Comparison of ENCODE assay signal across 29 cellular contexts in genomic region chr3:3071136-3071535, GRCh38. TPM values are rescaled to one million over a fixed set of nuclear protein-coding genes. Genes with fewer than 3 reads are reported as not detected.
DNase-seq lines count a peak whose midpoint lies in the region; ATAC-seq and TF ChIP-seq lines count a peak whose summit lies in the region.
"Had no signal": no experiment of that assay in that cellular context is flagged by ENCODE, and none has a peak within 500 bp of the region (broad histone marks: within the 10 kb centered on the region; RNA-seq: fewer than 3 reads in every experiment).

No MANE protein-coding gene starts in this region.

- DNase-seq in GM23338 (ENCODE audit: low spot score) (no peak), NCI-H146 treated with DMSO at 0.1 percent for 48 hours (lab: John Stamatoyannopoulos, UW; ENCODE audit: unreplicated experiment) (peak; percentile 50), NCI-H82 treated with DMSO at 0.1 percent for 48 hours (lab: John Stamatoyannopoulos, UW; ENCODE audit: unreplicated experiment) (peak; percentile 66), neural progenitor cell (ENCODE audit: low spot score) (peak; percentile 34), islet precursor cell (no peak), HuH-7 (ENCODE audit: low spot score) (no peak), OCI-M2 (lab: John Stamatoyannopoulos, UW; ENCODE audit: unreplicated experiment) (no peak)
- DNase-seq: C1 segment of cervical spinal cord; CD4-positive, alpha-beta memory T cell; COR-L47; DMS79; Kasumi-1; NCI-H1105; NCI-H1436 treated with DMSO at 0.1 percent for 48 hours; NCI-H2029; NCI-H2227 treated with DMSO at 0.1 percent for 48 hours; NCI-H510A; NK-92 treated with Interleukin-12 subunit alpha and Interleukin-12 subunit beta, amount 100 ng/mL, for 24 hours; PC-9; T-helper 1 cell had no signal

- H3K9me2 ChIP-seq in GM23338 (ENCODE audit: insufficient read depth), result no peaks in the 10 kb centered on the region

- TF ChIP-seq CTCF in GM23338 (conservative IDR thresholded peaks at IDR 0.05; ENCODE audit: low read depth in 2 of 2), result no peak
- TF ChIP-seq CTCF in neural progenitor cell (IDR thresholded peaks at IDR 0.05), result no peak

- no peaks in the 10 kb centered on the region for H3K79me2 ChIP-seq in GM23338 (replicated peaks; ENCODE audit: insufficient read depth)
- no peaks in the 10 kb centered on the region for H3K79me2 ChIP-seq in neural progenitor cell (ENCODE audit: low read depth)

- H3K4me1 ChIP-seq in GM23338 (ENCODE audit: insufficient read depth) (no peaks in the 10 kb centered on the region), neural progenitor cell (no peaks in the 10 kb centered on the region)
- H3K4me1 ChIP-seq: SJSA1 had no signal

- no peaks in the 10 kb centered on the region for H3K27me3 ChIP-seq in GM23338 (ENCODE audit: insufficient read depth)
- no peaks in the 10 kb centered on the region for H3K27me3 ChIP-seq in neural progenitor cell
- H3K27me3 ChIP-seq: SJSA1 had no signal

- no peak overlapping the region for H3K27ac ChIP-seq in GM23338 (ENCODE audit: low read depth)
- H3K27ac ChIP-seq in neural progenitor cell, result no peak overlapping the region
- H3K27ac ChIP-seq: PC-9, SJSA1 had no signal

- peaks cover 30% of the 10 kb centered on the region; the same call in 2 of the 3 replicates for H3K36me3 Mint-ChIP-seq in GM23338 (ENCODE audit: low read depth)
- H3K36me3 Mint-ChIP-seq in neural progenitor cell, result no peaks in the 10 kb centered on the region

- H3K4me3 Mint-ChIP-seq in GM23338 (no peak overlapping the region), neural progenitor cell (no peak overlapping the region)
- H3K4me3 Mint-ChIP-seq: CD4-positive, alpha-beta memory T cell; T-helper 2 cell treated with Interferon-gamma antibody and Interleukin-4, amounts not matched to agents 5 μg/mL and 100 μg/mL, for 36 hours had no signal

- peak overlapping the region; percentile 43; the same call in 1 of the 2 replicates for H2AFZ ChIP-seq in GM23338
- H2AFZ ChIP-seq in neural progenitor cell (replicated peaks), result no peak overlapping the region
- H2AFZ ChIP-seq: PC-9 had no signal

- no peak for ATAC-seq in GM23338
- ATAC-seq: HepG2, K562, Right ventricle myocardium inferior had no signal

- H3K4me2 ChIP-seq in GM23338 (no peak overlapping the region), neural progenitor cell (no peak overlapping the region)
- H3K4me2 ChIP-seq: PC-9 had no signal

- no peak overlapping the region for H3K9ac ChIP-seq in neural progenitor cell

- H3K4me1 Mint-ChIP-seq in GM23338 (no peaks in the 10 kb centered on the region), neural progenitor cell (no peaks in the 10 kb centered on the region)
- H3K4me1 Mint-ChIP-seq: CD4-positive, alpha-beta memory T cell had no signal

- H3K27me3 Mint-ChIP-seq in GM23338 (ENCODE audit: insufficient read depth, low read depth, poor library complexity) (peaks cover 2% of the 10 kb centered on the region), neural progenitor cell (ENCODE audit: insufficient read depth, low read depth) (peaks cover 2% of the 10 kb centered on the region)
- H3K27me3 Mint-ChIP-seq: CD4-positive, alpha-beta memory T cell had no signal

- H3K9me3 ChIP-seq in neural progenitor cell (ENCODE audit: low read depth), result no peaks in the 10 kb centered on the region
- H3K9me3 ChIP-seq: SJSA1 had no signal

- no peaks in the 10 kb centered on the region for H3F3A ChIP-seq in GM23338 (replicated peaks; ENCODE audit: low read depth)
- H3F3A ChIP-seq in neural progenitor cell (ENCODE audit: low read depth), result no peaks in the 10 kb centered on the region

- H3K36me3 ChIP-seq in GM23338 (ENCODE audit: insufficient read depth), result no peaks in the 10 kb centered on the region
- no peaks in the 10 kb centered on the region for H3K36me3 ChIP-seq in neural progenitor cell
- H3K36me3 ChIP-seq: SJSA1 had no signal

- H3K4me3 ChIP-seq in GM23338 (no peak overlapping the region), neural progenitor cell (no peak overlapping the region)
- H3K4me3 ChIP-seq: K562, PC-9, SJSA1 had no signal

- H3K27ac Mint-ChIP-seq in GM23338 (no peak overlapping the region), neural progenitor cell (no peak overlapping the region)
- H3K27ac Mint-ChIP-seq: CD4-positive, alpha-beta memory T cell; T-helper 2 cell treated with Interferon-gamma antibody and Interleukin-4, amounts not matched to agents 5 μg/mL and 100 μg/mL, for 36 hours had no signal

- H3K9me3 Mint-ChIP-seq in GM23338, result peaks cover 100% of the 10 kb centered on the region
- H3K9me3 Mint-ChIP-seq in neural progenitor cell, result no peaks in the 10 kb centered on the region
- H3K9me3 Mint-ChIP-seq: T-helper 2 cell treated with Interferon-gamma antibody and Interleukin-4, amounts not matched to agents 5 μg/mL and 100 μg/mL, for 36 hours had no signal

- no peaks in the 10 kb centered on the region for H4K20me1 ChIP-seq in GM23338 (replicated peaks; ENCODE audit: insufficient read depth)
- H4K20me1 ChIP-seq in neural progenitor cell (ENCODE audit: low read depth), result no peaks in the 10 kb centered on the region

TF ChIP-seq in GM23338, 12 proteins besides CTCF, POLR2A, EP300 and RAD21 (continues in another document):
- TF ChIP-seq NANOG (IDR thresholded peaks at IDR 0.05; ENCODE audit: borderline replicate concordance), result no peak
- TF ChIP-seq ZNF462 (CRISPR knock-in tag; IDR thresholded peaks at IDR 0.05), result no peak
- TF ChIP-seq ZNF331 (CRISPR knock-in tag; IDR thresholded peaks at IDR 0.05; ENCODE audit: low read depth), result no peak

RNA-seq across cellular contexts. Expression of gene IL5RA, which starts 39.0 kb away (rescaled TPM):
- total RNA-seq in GM23338 (2014; rRNA removed; shearing (Covaris generic)), result 0.31 TPM in 1 of 2 replicates, not detected in the other
- not detected in 2 replicates for polyA plus RNA-seq in GM23338 (2016; fragmentation: Nextera tagmentation; extraction: Ambion mirVana)
- not detected in 2 replicates for total RNA-seq in neural progenitor cell (ENCODE audit: low replicate concordance)
- total RNA-seq: A673, HepG2, HT1080, M059J, PC-9, RPMI7951, SJSA1 had no signal
- polyA plus RNA-seq: HepG2 had no signal

RNA-seq across cellular contexts. Expression of gene TRNT1, which starts 55.6 kb away (rescaled TPM):
- 33.9 and 42.8 TPM in 2 replicates for total RNA-seq in GM23338 (2014; rRNA removed; shearing (Covaris generic))
- 25.2 and 36.4 TPM in 2 replicates for polyA plus RNA-seq in GM23338 (2016; fragmentation: Nextera tagmentation; extraction: Ambion mirVana)
- total RNA-seq in neural progenitor cell (ENCODE audit: low replicate concordance), result 26.5 and 38.8 TPM in 2 replicates

Comparison
In these comparisons a context has a peak if more than half of its experiments do, and no peak if none do; other contexts are left out.
1. DNase-seq: peak in NCI-H146 treated with DMSO at 0.1 percent for 48 hours (single experiment), NCI-H82 treated with DMSO at 0.1 percent for 48 hours (single experiment) and neural progenitor cell (single experiment); none in GM23338 (single experiment), islet precursor cell (single experiment), HuH-7 (single experiment) and OCI-M2 (single experiment).